In the genomic region with DNA sequence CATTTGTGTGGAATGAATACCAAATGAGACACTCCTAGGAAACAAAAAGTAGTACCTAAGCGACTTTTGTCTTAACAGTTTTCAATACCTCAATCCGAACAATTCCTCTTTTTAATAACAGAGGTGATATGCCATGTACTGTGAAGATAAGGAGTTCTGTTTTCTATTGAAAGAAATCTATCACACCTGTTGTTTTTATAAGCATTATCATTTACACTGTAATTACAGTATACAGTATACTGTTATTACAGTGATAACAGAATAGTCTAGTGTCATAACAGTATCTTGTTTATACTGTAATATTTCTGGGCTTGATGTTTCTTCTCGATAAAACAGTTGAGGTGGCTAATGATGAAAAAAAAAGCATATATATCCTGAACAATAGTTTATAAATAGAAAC, we compare ENCODE assay signal across 23 cellular contexts. TPM values are rescaled to one million over a fixed set of nuclear protein-coding genes. Genes with fewer than 3 reads are reported as not detected.
DNase-seq lines count a peak whose midpoint lies in the region; ATAC-seq, FAIRE-seq and TF ChIP-seq lines count a peak whose summit lies in the region.
"Had no signal": no experiment of that assay in that cellular context is flagged by ENCODE, and none has a peak within 500 bp of the region (broad histone marks: within the 10 kb centered on the region; RNA-seq: fewer than 3 reads in every experiment).

No MANE protein-coding gene starts in this region.

- DNase-seq in NCI-H748 (lab: John Stamatoyannopoulos, UW; ENCODE audit: unreplicated experiment) (peak; percentile 5), NCI-H748 treated with DMSO at 0.1 percent for 48 hours (lab: John Stamatoyannopoulos, UW) (no peak), NCI-H146 treated with DMSO at 0.1 percent for 48 hours (lab: John Stamatoyannopoulos, UW; ENCODE audit: unreplicated experiment) (peak; percentile 56), colonic mucosa (no peak), small intestine (peak; percentile 12), D721Med (ENCODE audit: insufficient read length, low spot score) (no peak)
- DNase-seq: AML-193; Caco-2; CD4-positive, alpha-beta T cell; DMS153; DMS79; GDM1; GOT3; H9; IMR-90 had no signal

- no peak for ATAC-seq in GM21423 (IDR thresholded peaks at IDR 0.05; ENCODE audit: unreplicated experiment)
- ATAC-seq in GM21515 (IDR thresholded peaks at IDR 0.05; ENCODE audit: unreplicated experiment), result no peak
- ATAC-seq: A549 had no signal

- H3K9me3 ChIP-seq in colonic mucosa (no peaks in the 10 kb centered on the region), small intestine (ENCODE audit: control insufficient read depth, low read depth) (no peaks in the 10 kb centered on the region)
- H3K9me3 ChIP-seq: A549, Caco-2 had no signal

- TF ChIP-seq CTCF in colonic mucosa (IDR thresholded peaks at IDR 0.05), result no peak
- TF ChIP-seq CTCF in D721Med (IDR thresholded peaks at IDR 0.05; ENCODE audit: insufficient read depth, missing control alignments), result no peak

- H3K36me3 ChIP-seq in colonic mucosa, result no peaks in the 10 kb centered on the region
- no peaks in the 10 kb centered on the region for H3K36me3 ChIP-seq in small intestine (ENCODE audit: control insufficient read depth in 2 of 2, insufficient read depth in 2 of 2, low read length in 2 of 2)

- H3K4me3 ChIP-seq in colonic mucosa (no peak overlapping the region), small intestine (ENCODE audit: low read depth in 1 of 2, low read length in 2 of 2) (no peak overlapping the region)
- H3K4me3 ChIP-seq: A549 had no signal

- H3K4me1 ChIP-seq in colonic mucosa (peaks cover 4% of the 10 kb centered on the region), small intestine (ENCODE audit: control insufficient read depth in 2 of 2, insufficient read depth in 1 of 2, low read depth in 1 of 2, low read length in 1 of 2) (no peaks in the 10 kb centered on the region)

- H3K27me3 ChIP-seq in colonic mucosa, result no peaks in the 10 kb centered on the region
- no peaks in the 10 kb centered on the region for H3K27me3 ChIP-seq in small intestine (ENCODE audit: control insufficient read depth in 2 of 2, insufficient read depth in 2 of 2, low read length in 2 of 2)

- H3K27ac ChIP-seq in colonic mucosa (peak overlapping the region; percentile 42), small intestine (ENCODE audit: low read depth in 1 of 2, low read length in 1 of 2) (no peak overlapping the region)
- H3K27ac ChIP-seq: 22Rv1, C4-2B had no signal

- WGBS in small intestine, 3 donors, result 17 to 47% (median 34%) methylated on average over 3 of the region's 3 CpGs

- H3K9ac ChIP-seq in colonic mucosa (ENCODE audit: low read depth in 2 of 2, low read length in 2 of 2), result no peak overlapping the region

- FAIRE-seq in small intestine (lab: Jason Lieb, UNC) (no peak), D721Med (lab: Jason Lieb, UNC) (no peak)
- FAIRE-seq: GM12892, GM18507, HTR-8/SVneo had no signal

- intact Hi-C loops in colonic mucosa (cut with DNase I), result no loop called here

RNA-seq across cellular contexts. Expression of gene RHOBTB1, which starts 9.4 kb away (rescaled TPM):
- 1 to 10 TPM; 2.5 to 4.9 TPM for total RNA-seq in colonic mucosa
- polyA plus RNA-seq in small intestine, result 1 to 10 TPM; 2.0 to 6.8 (median 3.3) TPM
- total RNA-seq: CD4-positive, alpha-beta T cell had no signal

Comparison
In these comparisons a context has a peak if more than half of its experiments do, and no peak if none do; other contexts are left out.
1. DNase-seq: peak in NCI-H748 (single experiment), NCI-H146 treated with DMSO at 0.1 percent for 48 hours (single experiment) and small intestine (single experiment); none in NCI-H748 treated with DMSO at 0.1 percent for 48 hours (single experiment), colonic mucosa (single experiment) and D721Med (single experiment).